8 cellular contexts compared by ENCODE assay signal in genomic region chr15:50765202-50765967, GRCh38. TPM values are rescaled to one million over a fixed set of nuclear protein-coding genes. Genes with fewer than 3 reads are reported as not detected.
A peak's percentile ranks its signal among the peaks of the same experiment; 100 is the strongest.
DNase-seq lines count a peak whose midpoint lies in the region; ATAC-seq, FAIRE-seq and TF ChIP-seq lines count a peak whose summit lies in the region.

A gene with protein sequence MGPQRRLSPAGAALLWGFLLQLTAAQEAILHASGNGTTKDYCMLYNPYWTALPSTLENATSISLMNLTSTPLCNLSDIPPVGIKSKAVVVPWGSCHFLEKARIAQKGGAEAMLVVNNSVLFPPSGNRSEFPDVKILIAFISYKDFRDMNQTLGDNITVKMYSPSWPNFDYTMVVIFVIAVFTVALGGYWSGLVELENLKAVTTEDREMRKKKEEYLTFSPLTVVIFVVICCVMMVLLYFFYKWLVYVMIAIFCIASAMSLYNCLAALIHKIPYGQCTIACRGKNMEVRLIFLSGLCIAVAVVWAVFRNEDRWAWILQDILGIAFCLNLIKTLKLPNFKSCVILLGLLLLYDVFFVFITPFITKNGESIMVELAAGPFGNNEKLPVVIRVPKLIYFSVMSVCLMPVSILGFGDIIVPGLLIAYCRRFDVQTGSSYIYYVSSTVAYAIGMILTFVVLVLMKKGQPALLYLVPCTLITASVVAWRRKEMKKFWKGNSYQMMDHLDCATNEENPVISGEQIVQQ (minus strand): TSS chr15:50765706. CDS start chr15:50765533, 173 bp downstream.

- under 1% methylated on average over 65 of the region's 77 CpGs for WGBS in hepatocyte (ENCODE audit: low lambda C conversion rate, missing lambda C conversion rate)

- H3K9me3 ChIP-seq in astrocyte (ENCODE audit: insufficient read depth, low read depth, low read length) = no peaks in the 10 kb centered on the region
- H3K9me3 ChIP-seq in hepatocyte (ENCODE audit: low read depth) = no peaks in the 10 kb centered on the region

- H3K79me2 ChIP-seq in astrocyte (ENCODE audit: insufficient read depth, low read length) (peaks cover 40% of the 10 kb centered on the region), hepatocyte (peaks cover 39% of the 10 kb centered on the region)

- H3K4me2 ChIP-seq in astrocyte (ENCODE audit: low read length) (peak within 1 kb of the TSS; percentile 92), hepatocyte (peak within 1 kb of the TSS; percentile 76)

- no peaks in the 10 kb centered on the region for H3K4me1 ChIP-seq in astrocyte (ENCODE audit: insufficient read depth, low read length)
- peaks cover 5% of the 10 kb centered on the region for H3K4me1 ChIP-seq in hepatocyte (ENCODE audit: insufficient read depth)

- H3K27me3 ChIP-seq in astrocyte (ENCODE audit: insufficient read depth, low read length) (no peaks in the 10 kb centered on the region), hepatocyte (no peaks in the 10 kb centered on the region)

- H3K4me3 Mint-ChIP-seq in astrocyte (ENCODE audit: unreplicated experiment) = peak within 1 kb of the TSS; percentile 88

- H4K20me1 ChIP-seq in astrocyte (ENCODE audit: insufficient read depth, low read length) (peaks cover 4% of the 10 kb centered on the region), hepatocyte (ENCODE audit: insufficient read depth, poor library complexity, severe bottlenecking) (no peaks in the 10 kb centered on the region)

- ATAC-seq in GM18505 (IDR thresholded peaks at IDR 0.05; ENCODE audit: unreplicated experiment) (peak; percentile 88), HG02943 (IDR thresholded peaks at IDR 0.05; ENCODE audit: low read depth, unreplicated experiment) (peak; percentile 74)

- H3K27ac Mint-ChIP-seq in astrocyte (ENCODE audit: unreplicated experiment) = peak within 1 kb of the TSS; percentile 92

- FAIRE-seq in astrocyte (lab: Jason Lieb, UNC) = no peak

- TF ChIP-seq CTCF in astrocyte (IDR thresholded peaks at IDR 0.05; ENCODE audit: insufficient read depth, low read depth, low read length) (no peak), hepatocyte (IDR thresholded peaks at IDR 0.05; ENCODE audit: poor library complexity) (no peak)

- H3K9me2 ChIP-seq in hepatocyte (replicated peaks; ENCODE audit: insufficient read depth) = no peaks in the 10 kb centered on the region

- peak within 1 kb of the TSS; percentile 99 for H2AFZ ChIP-seq in astrocyte (ENCODE audit: low read depth, low read length)
- peak within 1 kb of the TSS; percentile 51 for H2AFZ ChIP-seq in hepatocyte

- no peaks in the 10 kb centered on the region for H3K36me3 Mint-ChIP-seq in astrocyte (ENCODE audit: low read depth, unreplicated experiment)

- peaks cover 2% of the 10 kb centered on the region for H3K36me3 ChIP-seq in astrocyte (ENCODE audit: insufficient read depth, low read length)
- no peaks in the 10 kb centered on the region for H3K36me3 ChIP-seq in hepatocyte (replicated peaks; ENCODE audit: insufficient read depth, low read depth)

- no peaks in the 10 kb centered on the region for H3K9me3 Mint-ChIP-seq in astrocyte (ENCODE audit: unreplicated experiment)

- peak within 1 kb of the TSS; percentile 88 for H3K9ac ChIP-seq in astrocyte (ENCODE audit: low read length)

- H3K4me1 Mint-ChIP-seq in astrocyte (ENCODE audit: low read depth, unreplicated experiment) = peaks cover 13% of the 10 kb centered on the region

- H3K4me3 ChIP-seq in astrocyte (ENCODE audit: insufficient read depth, low read depth, low read length) = peak within 1 kb of the TSS; percentile 93
- H3K4me3 ChIP-seq in hepatocyte = peak within 1 kb of the TSS; percentile 38

- H3K27me3 Mint-ChIP-seq in astrocyte (ENCODE audit: low read depth, unreplicated experiment) = peaks cover 1% of the 10 kb centered on the region

- peak; percentile 97 for TF ChIP-seq POLR2A in GM18505 (IDR thresholded peaks at IDR 0.05; ENCODE audit: borderline replicate concordance, extremely low read depth, insufficient read depth, insufficient read length)

- H3K27ac ChIP-seq in astrocyte (ENCODE audit: low read depth, low read length) (peak within 1 kb of the TSS; percentile 70), hepatocyte (peak within 1 kb of the TSS; percentile 97)

- DNase-seq in NCI-H1930 (lab: John Stamatoyannopoulos, UW) = peak; percentile 17 to 25
- peak; percentile 68 for DNase-seq in T-helper 22 cell (ENCODE audit: low read depth)
- peak; percentile 81 for DNase-seq in astrocyte (ENCODE audit: low read depth)
- peak; percentile 94 for DNase-seq in hepatocyte (ENCODE audit: low spot score)
- peak; percentile 91 for DNase-seq in retina
- no peak for DNase-seq in cortex of kidney (lab: John Stamatoyannopoulos, UW)

RNA-seq across cellular contexts. Expression of the gene that starts here (rescaled TPM):
- 56.0 and 58.5 TPM in 2 replicates for total RNA-seq in astrocyte
- 141 and 159 TPM in 2 replicates for total RNA-seq in hepatocyte
- polyA plus RNA-seq in hepatocyte = 69.8 and 111 TPM in 2 replicates
